In genomic region chr11:12042215-12042676, GRCh38 we compare ENCODE assay signal across 10 cellular contexts. TPM values are rescaled to one million over a fixed set of nuclear protein-coding genes. Genes with fewer than 3 reads are reported as not detected.
DNase-seq lines count a peak whose midpoint lies in the region; ATAC-seq and TF ChIP-seq lines count a peak whose summit lies in the region.
"Had no signal": no experiment of that assay in that cellular context is flagged by ENCODE, and none has a peak within 500 bp of the region (broad histone marks: within the 10 kb centered on the region; RNA-seq: fewer than 3 reads in every experiment).

No MANE protein-coding gene starts in this region.

- H3K4me1 ChIP-seq in foreskin keratinocyte: peaks cover 32% of the 10 kb centered on the region

- no peaks in the 10 kb centered on the region for H3K36me3 Mint-ChIP-seq in naive thymus-derived CD8-positive, alpha-beta T cell

- H3K27me3 Mint-ChIP-seq in naive thymus-derived CD8-positive, alpha-beta T cell: peaks cover 0 to 14% (median 3%) of the 10 kb centered on the region in 5 donors
- H3K27me3 Mint-ChIP-seq: CD4-positive, alpha-beta T cell had no signal

- H3K9me3 Mint-ChIP-seq in naive thymus-derived CD8-positive, alpha-beta T cell: no peaks in the 10 kb centered on the region
- H3K9me3 Mint-ChIP-seq: CD4-positive, alpha-beta T cell had no signal

- POLR2A ChIA-PET in AG04449 (lab: Yijun Ruan, JAX): interaction anchor here (0.6 to 1.2 kb wide), 4 partner anchors 34 to 242 kb away, joined by 3 to 4 read pairs (median 3); no protein-coding TSS in a partner anchor
- POLR2A ChIA-PET in naive thymus-derived CD8-positive, alpha-beta T cell (lab: Charles Lee): no interaction called here

- H3K4me3 Mint-ChIP-seq in naive thymus-derived CD8-positive, alpha-beta T cell: no peak overlapping the region
- H3K4me3 Mint-ChIP-seq: CD4-positive, alpha-beta T cell had no signal

- no peaks in the 10 kb centered on the region for H3K27me3 ChIP-seq in foreskin keratinocyte

- peaks cover 0 to 2% (median 0%) of the 10 kb centered on the region in 4 donors for H3K4me1 Mint-ChIP-seq in naive thymus-derived CD8-positive, alpha-beta T cell

- peak overlapping the region; percentile 84 for H3K27ac ChIP-seq in foreskin keratinocyte

- no peak overlapping the region for H3K27ac Mint-ChIP-seq in naive thymus-derived CD8-positive, alpha-beta T cell
- H3K27ac Mint-ChIP-seq: CD4-positive, alpha-beta T cell had no signal

- no peak overlapping the region; the same call in 1 of the 2 replicates for H3K4me3 ChIP-seq in AG04449 (ENCODE audit: low read depth, low read length)

- CTCF ChIA-PET in AG04449 (lab: Yijun Ruan, JAX): interaction anchor here (0.7 to 24.1 kb wide), 5 partner anchors 76 to 244 kb away, joined by 3 to 652 read pairs (median 66); no protein-coding TSS in a partner anchor

- DNase-seq in AG04449 (ENCODE audit: low read depth, low spot score) (peak; percentile 98), HS-27A (ENCODE audit: low read depth) (peak; percentile 94), SKM-1 (lab: John Stamatoyannopoulos, UW; ENCODE audit: unreplicated experiment) (peak; percentile 77), foreskin keratinocyte (peak; percentile 97 to 99), cortex of kidney (lab: John Stamatoyannopoulos, UW) (no peak)
- DNase-seq in naive thymus-derived CD8-positive, alpha-beta T cell: no peak
- no peak for DNase-seq in activated CD8-positive, alpha-beta memory T cell treated with anti-CD3 and anti-CD28 coated beads, Interleukin-2, amount 50 U/mL, for 4 hours
- DNase-seq: CD4-positive, alpha-beta T cell had no signal

- ATAC-seq in foreskin keratinocyte (peak; percentile 80), HG02623 (IDR thresholded peaks at IDR 0.05; ENCODE audit: unreplicated experiment) (no peak)
- no peak for ATAC-seq in naive thymus-derived CD8-positive, alpha-beta T cell

- TF ChIP-seq CTCF in AG04449 (IDR thresholded peaks at IDR 0.05; ENCODE audit: insufficient read depth, low read length, missing control alignments): no peak
- no peak for TF ChIP-seq CTCF in foreskin keratinocyte (conservative IDR thresholded peaks at IDR 0.05)

RNA-seq across cellular contexts. Expression of gene DKK3, which starts 33.8 kb away (rescaled TPM):
- total RNA-seq in foreskin keratinocyte: 271 and 323 TPM in 2 replicates
- polyA plus RNA-seq in foreskin keratinocyte: 197 and 257 TPM in 2 replicates
- 10 to 100 TPM in 1 of 2 experiments, 1 to 10 TPM in 1; 8.6 to 10.3 TPM for total RNA-seq in naive thymus-derived CD8-positive, alpha-beta T cell
- 10 to 100 TPM in 1 of 3 donors, 1 to 10 TPM in 2; 2.3 to 10.8 (median 8.4) TPM for polyA plus RNA-seq in naive thymus-derived CD8-positive, alpha-beta T cell
- total RNA-seq: T-helper 2 cell treated with Interferon-gamma antibody and Interleukin-4, amounts not matched to agents 100 ng/mL and 5 ng/mL, for 36 hours had no signal

Comparison
In these comparisons a context has a peak if more than half of its experiments do, and no peak if none do; other contexts are left out.
1. DNase-seq: peak in AG04449 (single experiment), HS-27A (single experiment), SKM-1 (single experiment) and foreskin keratinocyte (2 of 2); none in naive thymus-derived CD8-positive, alpha-beta T cell (0 of 10), cortex of kidney (single experiment) and activated CD8-positive, alpha-beta memory T cell treated with anti-CD3 and anti-CD28 coated beads, Interleukin-2, amount 50 U/mL, for 4 hours (single experiment).
2. RNA of gene DKK3, which starts 33.8 kb away (total RNA-seq): 271 to 323 TPM in foreskin keratinocyte; 8.6 to 10.3 TPM in naive thymus-derived CD8-positive, alpha-beta T cell; every median in the first group is over 10 times any median in the second.